1 cellular context compared by ENCODE assay signal in the genomic region with DNA sequence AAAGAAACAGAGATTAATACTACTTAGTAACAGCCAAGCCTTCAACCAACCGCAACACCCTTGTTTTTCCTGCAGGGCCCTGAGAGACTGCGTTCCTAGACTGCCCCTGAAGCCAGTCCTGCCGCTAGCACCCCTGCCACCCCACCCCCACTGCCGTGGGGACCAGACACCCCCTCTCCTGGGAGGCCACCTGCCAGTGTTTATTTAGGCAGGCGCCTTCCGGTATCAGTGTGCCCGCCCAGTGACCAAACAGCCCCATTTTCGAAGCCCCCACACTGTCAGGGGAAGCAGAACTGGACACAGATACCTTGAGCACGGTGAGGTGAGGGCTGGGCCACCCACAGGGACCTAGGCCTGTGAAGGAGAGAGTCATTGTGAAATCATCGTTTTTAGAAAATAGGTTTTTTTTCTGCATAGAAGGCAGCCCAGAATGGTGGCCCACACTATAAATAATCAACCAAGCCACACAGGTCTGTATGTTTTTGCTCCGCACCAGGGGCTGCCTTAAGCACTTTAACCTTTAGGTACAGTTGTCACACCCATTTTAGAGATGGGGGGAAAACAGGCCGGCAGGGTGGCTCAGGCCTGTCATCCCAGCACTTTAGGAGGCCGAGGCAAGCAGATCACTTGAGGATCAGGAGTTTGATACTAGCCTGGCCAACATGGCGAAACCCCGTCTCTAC.
TF ChIP-seq lines count a peak whose summit lies in the region.

No MANE protein-coding gene starts in this region.

TF ChIP-seq in HepG2, 621 proteins besides CTCF, POLR2A, EP300 and RAD21 (continues in another document):
- peak; percentile 89 for TF ChIP-seq ZNF629 (CRISPR knock-in tag; conservative IDR thresholded peaks at IDR 0.05)
- peak; percentile 87; the same call in 1 of the 2 replicates for TF ChIP-seq MTA1 (CRISPR knock-in tag; IDR thresholded peaks at IDR 0.05; ENCODE audit: borderline replicate concordance)
- no peak; the same call in 1 of the 2 replicates for TF ChIP-seq ZNF780A (CRISPR knock-in tag; IDR thresholded peaks at IDR 0.05)
- no peak for TF ChIP-seq BRF2 (CRISPR knock-in tag; IDR thresholded peaks at IDR 0.05)
- peak; percentile 46; the same call in 1 of the 2 replicates for TF ChIP-seq GFI1 (CRISPR knock-in tag; IDR thresholded peaks at IDR 0.05; ENCODE audit: borderline replicate concordance)
- no peak for TF ChIP-seq SIN3A (IDR thresholded peaks at IDR 0.05; ENCODE audit: borderline replicate concordance, low read depth, low read length)
- no peak for TF ChIP-seq MTA3 (CRISPR knock-in tag; IDR thresholded peaks at IDR 0.05)
- TF ChIP-seq ZBTB3 (CRISPR knock-in tag; IDR thresholded peaks at IDR 0.05; ENCODE audit: borderline replicate concordance, low read depth), result 0 out of 2 replicates have a peak, but pooled peaks have one; percentile 76
- TF ChIP-seq ZNF10 (CRISPR knock-in tag; IDR thresholded peaks at IDR 0.05; ENCODE audit: borderline replicate concordance, low read depth), result no peak
- TF ChIP-seq HOXA7 (CRISPR knock-in tag; IDR thresholded peaks at IDR 0.05), result no peak
- no peak for TF ChIP-seq ZNF33B (CRISPR knock-in tag; IDR thresholded peaks at IDR 0.05)
- no peak for TF ChIP-seq DR1 (CRISPR knock-in tag; IDR thresholded peaks at IDR 0.05)
- TF ChIP-seq FOXA1 (IDR thresholded peaks at IDR 0.05), result no peak
- peak; percentile 93 for TF ChIP-seq FOXA1 (CRISPR knock-in tag; IDR thresholded peaks at IDR 0.05)
- TF ChIP-seq, protein P1, sequence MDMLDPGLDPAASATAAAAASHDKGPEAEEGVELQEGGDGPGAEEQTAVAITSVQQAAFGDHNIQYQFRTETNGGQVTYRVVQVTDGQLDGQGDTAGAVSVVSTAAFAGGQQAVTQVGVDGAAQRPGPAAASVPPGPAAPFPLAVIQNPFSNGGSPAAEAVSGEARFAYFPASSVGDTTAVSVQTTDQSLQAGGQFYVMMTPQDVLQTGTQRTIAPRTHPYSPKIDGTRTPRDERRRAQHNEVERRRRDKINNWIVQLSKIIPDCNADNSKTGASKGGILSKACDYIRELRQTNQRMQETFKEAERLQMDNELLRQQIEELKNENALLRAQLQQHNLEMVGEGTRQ (IDR thresholded peaks at IDR 0.05; ENCODE audit: low read depth, low read length), result no peak
- TF ChIP-seq, protein P1 (CRISPR knock-in tag; IDR thresholded peaks at IDR 0.05; ENCODE audit: borderline replicate concordance), result no peak
- TF ChIP-seq ATF1 (CRISPR knock-in tag; IDR thresholded peaks at IDR 0.05), result no peak
- TF ChIP-seq ZNF597 (CRISPR knock-in tag; IDR thresholded peaks at IDR 0.05), result no peak
- no peak for TF ChIP-seq POLR2G (IDR thresholded peaks at IDR 0.05; ENCODE audit: low read depth, low read length)
- no peak for TF ChIP-seq ZC3H13 (CRISPR knock-in tag; IDR thresholded peaks at IDR 0.05)
- TF ChIP-seq GLI4 (CRISPR knock-in tag; IDR thresholded peaks at IDR 0.05; ENCODE audit: borderline replicate concordance), result no peak
- TF ChIP-seq RBM22 (optimal IDR thresholded peaks at IDR 0.05; ENCODE audit: low read length), result no peak
- no peak for TF ChIP-seq KDM5A (IDR thresholded peaks at IDR 0.05; ENCODE audit: borderline replicate concordance, low read length)
- peak; percentile 94 for TF ChIP-seq SALL1 (CRISPR knock-in tag; IDR thresholded peaks at IDR 0.05)
- no peak for TF ChIP-seq HDAC6 (IDR thresholded peaks at IDR 0.05; ENCODE audit: low read depth, low read length)
- TF ChIP-seq SATB2 (CRISPR knock-in tag; IDR thresholded peaks at IDR 0.05), result no peak
- TF ChIP-seq, protein P2, sequence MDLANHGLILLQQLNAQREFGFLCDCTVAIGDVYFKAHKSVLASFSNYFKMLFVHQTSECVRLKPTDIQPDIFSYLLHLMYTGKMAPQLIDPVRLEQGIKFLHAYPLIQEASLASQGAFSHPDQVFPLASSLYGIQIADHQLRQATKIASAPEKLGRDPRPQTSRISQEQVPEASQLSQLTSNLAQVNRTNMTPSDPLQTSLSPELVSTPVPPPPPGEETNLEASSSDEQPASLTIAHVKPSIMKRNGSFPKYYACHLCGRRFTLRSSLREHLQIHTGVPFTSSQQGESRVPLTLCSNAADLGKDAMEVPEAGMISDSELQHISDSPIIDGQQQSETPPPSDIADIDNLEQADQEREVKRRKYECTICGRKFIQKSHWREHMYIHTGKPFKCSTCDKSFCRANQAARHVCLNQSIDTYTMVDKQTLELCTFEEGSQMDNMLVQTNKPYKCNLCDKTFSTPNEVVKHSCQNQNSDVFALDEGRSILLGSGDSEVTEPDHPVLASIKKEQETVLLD (CRISPR knock-in tag; IDR thresholded peaks at IDR 0.05; ENCODE audit: low read depth), result no peak; the same call in 1 of the 2 replicates
- TF ChIP-seq, protein P3, sequence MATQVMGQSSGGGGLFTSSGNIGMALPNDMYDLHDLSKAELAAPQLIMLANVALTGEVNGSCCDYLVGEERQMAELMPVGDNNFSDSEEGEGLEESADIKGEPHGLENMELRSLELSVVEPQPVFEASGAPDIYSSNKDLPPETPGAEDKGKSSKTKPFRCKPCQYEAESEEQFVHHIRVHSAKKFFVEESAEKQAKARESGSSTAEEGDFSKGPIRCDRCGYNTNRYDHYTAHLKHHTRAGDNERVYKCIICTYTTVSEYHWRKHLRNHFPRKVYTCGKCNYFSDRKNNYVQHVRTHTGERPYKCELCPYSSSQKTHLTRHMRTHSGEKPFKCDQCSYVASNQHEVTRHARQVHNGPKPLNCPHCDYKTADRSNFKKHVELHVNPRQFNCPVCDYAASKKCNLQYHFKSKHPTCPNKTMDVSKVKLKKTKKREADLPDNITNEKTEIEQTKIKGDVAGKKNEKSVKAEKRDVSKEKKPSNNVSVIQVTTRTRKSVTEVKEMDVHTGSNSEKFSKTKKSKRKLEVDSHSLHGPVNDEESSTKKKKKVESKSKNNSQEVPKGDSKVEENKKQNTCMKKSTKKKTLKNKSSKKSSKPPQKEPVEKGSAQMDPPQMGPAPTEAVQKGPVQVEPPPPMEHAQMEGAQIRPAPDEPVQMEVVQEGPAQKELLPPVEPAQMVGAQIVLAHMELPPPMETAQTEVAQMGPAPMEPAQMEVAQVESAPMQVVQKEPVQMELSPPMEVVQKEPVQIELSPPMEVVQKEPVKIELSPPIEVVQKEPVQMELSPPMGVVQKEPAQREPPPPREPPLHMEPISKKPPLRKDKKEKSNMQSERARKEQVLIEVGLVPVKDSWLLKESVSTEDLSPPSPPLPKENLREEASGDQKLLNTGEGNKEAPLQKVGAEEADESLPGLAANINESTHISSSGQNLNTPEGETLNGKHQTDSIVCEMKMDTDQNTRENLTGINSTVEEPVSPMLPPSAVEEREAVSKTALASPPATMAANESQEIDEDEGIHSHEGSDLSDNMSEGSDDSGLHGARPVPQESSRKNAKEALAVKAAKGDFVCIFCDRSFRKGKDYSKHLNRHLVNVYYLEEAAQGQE (IDR thresholded peaks at IDR 0.05; ENCODE audit: borderline replicate concordance in 1 of 2, low read depth in 1 of 2, low read length in 2 of 2), result no peak
- TF ChIP-seq, protein P4, sequence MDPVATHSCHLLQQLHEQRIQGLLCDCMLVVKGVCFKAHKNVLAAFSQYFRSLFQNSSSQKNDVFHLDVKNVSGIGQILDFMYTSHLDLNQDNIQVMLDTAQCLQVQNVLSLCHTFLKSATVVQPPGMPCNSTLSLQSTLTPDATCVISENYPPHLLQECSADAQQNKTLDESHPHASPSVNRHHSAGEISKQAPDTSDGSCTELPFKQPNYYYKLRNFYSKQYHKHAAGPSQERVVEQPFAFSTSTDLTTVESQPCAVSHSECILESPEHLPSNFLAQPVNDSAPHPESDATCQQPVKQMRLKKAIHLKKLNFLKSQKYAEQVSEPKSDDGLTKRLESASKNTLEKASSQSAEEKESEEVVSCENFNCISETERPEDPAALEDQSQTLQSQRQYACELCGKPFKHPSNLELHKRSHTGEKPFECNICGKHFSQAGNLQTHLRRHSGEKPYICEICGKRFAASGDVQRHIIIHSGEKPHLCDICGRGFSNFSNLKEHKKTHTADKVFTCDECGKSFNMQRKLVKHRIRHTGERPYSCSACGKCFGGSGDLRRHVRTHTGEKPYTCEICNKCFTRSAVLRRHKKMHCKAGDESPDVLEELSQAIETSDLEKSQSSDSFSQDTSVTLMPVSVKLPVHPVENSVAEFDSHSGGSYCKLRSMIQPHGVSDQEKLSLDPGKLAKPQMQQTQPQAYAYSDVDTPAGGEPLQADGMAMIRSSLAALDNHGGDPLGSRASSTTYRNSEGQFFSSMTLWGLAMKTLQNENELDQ (CRISPR knock-in tag; IDR thresholded peaks at IDR 0.05; ENCODE audit: borderline replicate concordance), result no peak
- TF ChIP-seq ZNF296 (CRISPR knock-in tag; conservative IDR thresholded peaks at IDR 0.05), result no peak
- peak; percentile 91 for TF ChIP-seq SNAI1 (CRISPR knock-in tag; IDR thresholded peaks at IDR 0.05; ENCODE audit: borderline replicate concordance)
- TF ChIP-seq TRIM22 (IDR thresholded peaks at IDR 0.05), result no peak
- TF ChIP-seq PRMT3 (CRISPR knock-in tag; IDR thresholded peaks at IDR 0.05; ENCODE audit: borderline replicate concordance, low read depth), result no peak
- 0 out of 2 replicates have a peak, but pooled peaks have one; percentile 38 for TF ChIP-seq NFYB (CRISPR knock-in tag; IDR thresholded peaks at IDR 0.05)
- TF ChIP-seq ZNF543 (CRISPR knock-in tag; IDR thresholded peaks at IDR 0.05), result peak; percentile 85; the same call in 1 of the 2 replicates
- TF ChIP-seq BCLAF1 (IDR thresholded peaks at IDR 0.05), result no peak
- TF ChIP-seq ZFP37 (CRISPR knock-in tag; IDR thresholded peaks at IDR 0.05; ENCODE audit: borderline replicate concordance), result no peak
- TF ChIP-seq, protein P5, sequence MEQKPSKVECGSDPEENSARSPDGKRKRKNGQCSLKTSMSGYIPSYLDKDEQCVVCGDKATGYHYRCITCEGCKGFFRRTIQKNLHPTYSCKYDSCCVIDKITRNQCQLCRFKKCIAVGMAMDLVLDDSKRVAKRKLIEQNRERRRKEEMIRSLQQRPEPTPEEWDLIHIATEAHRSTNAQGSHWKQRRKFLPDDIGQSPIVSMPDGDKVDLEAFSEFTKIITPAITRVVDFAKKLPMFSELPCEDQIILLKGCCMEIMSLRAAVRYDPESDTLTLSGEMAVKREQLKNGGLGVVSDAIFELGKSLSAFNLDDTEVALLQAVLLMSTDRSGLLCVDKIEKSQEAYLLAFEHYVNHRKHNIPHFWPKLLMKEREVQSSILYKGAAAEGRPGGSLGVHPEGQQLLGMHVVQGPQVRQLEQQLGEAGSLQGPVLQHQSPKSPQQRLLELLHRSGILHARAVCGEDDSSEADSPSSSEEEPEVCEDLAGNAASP (CRISPR knock-in tag; IDR thresholded peaks at IDR 0.05; ENCODE audit: borderline replicate concordance), result peak; percentile 59; the same call in 1 of the 2 replicates
- TF ChIP-seq KLF15 (CRISPR knock-in tag; IDR thresholded peaks at IDR 0.05; ENCODE audit: borderline replicate concordance), result no peak
